ENCODE assay signal across 31 cellular contexts in genomic region chr1:15508700-15509487, GRCh38. TPM values are rescaled to one million over a fixed set of nuclear protein-coding genes. Genes with fewer than 3 reads are reported as not detected.
DNase-seq lines count a peak whose midpoint lies in the region; ATAC-seq and TF ChIP-seq lines count a peak whose summit lies in the region.
"Had no signal": no experiment of that assay in that cellular context is flagged by ENCODE, and none has a peak within 500 bp of the region (broad histone marks: within the 10 kb centered on the region; RNA-seq: fewer than 3 reads in every experiment).

No MANE protein-coding gene starts in this region.

- peak; percentile 95 for DNase-seq in GM23338 (ENCODE audit: low spot score)
- DNase-seq in NCI-H526 treated with DMSO at 0.1 percent for 48 hours (lab: John Stamatoyannopoulos, UW): peak; percentile 90
- peak; percentile 55 to 79 for DNase-seq in erythroblast (lab: John Stamatoyannopoulos, UW)
- peak; percentile 64 for DNase-seq in mesenteric fat pad (ENCODE audit: low spot score)
- no peak for DNase-seq in activated CD8-positive, alpha-beta memory T cell treated with anti-CD3 and anti-CD28 coated beads, Interleukin-2, amount 50 U/mL, for 48 hours
- no peak for DNase-seq in middle frontal gyrus (ENCODE audit: extremely low spot score, low spot score)
- no peak for DNase-seq in occipital lobe (lab: John Stamatoyannopoulos, UW)
- DNase-seq: activated CD4-positive, alpha-beta T cell treated with anti-CD3 and anti-CD28 coated beads, Interleukin-2, amount 10 ng/mL, durations not matched to agents 7 days and 5 days; C1 segment of cervical spinal cord; caudate nucleus; HCEC 1CT; left lung; MM.1S; natural killer cell; NCI-H1436; NCI-H2171; NCI-H524; testis had no signal

- peak overlapping the region; percentile 42 for H3K4me3 Mint-ChIP-seq in GM23338
- H3K4me3 Mint-ChIP-seq: activated CD4-positive, alpha-beta T cell treated with anti-CD3 and anti-CD28 coated beads, Interleukin-2, amount 10 ng/mL, durations not matched to agents 7 days and 5 days; activated T-helper 1 cell treated with anti-CD3 and anti-CD28 coated beads, Interleukin-12 subunit alpha, Interleukin-12 subunit beta, Interleukin-2, Interleukin-4 antibody, amounts not matched to agents 30 ng/mL and 10 ng/mL and 1 ng/mL, durations not matched to agents 14 hours and 24 hours and 36 hours; dendritic cell treated with granulocyte-macrophage colony-stimulating factor and Interleukin-4, amounts not matched to agents 40 ng/mL and 50 ng/mL, for 4 days; mesothelial cell of epicardium; natural killer cell; stimulated activated memory B cell treated with anti-CD40 and anti-IgM and Interleukin-4, amounts not matched to agents 10 μg/mL and 1 μg/mL and 100 μg/mL, for 72 hours; T-helper 1 cell treated with Interleukin-12 subunit alpha and Interleukin-12 subunit beta and Interleukin-4 antibody, amounts not matched to agents 30 μg/mL and 1 μg/mL, for 36 hours had no signal

- H3K36me3 ChIP-seq in GM23338 (ENCODE audit: insufficient read depth): no peaks in the 10 kb centered on the region; the same call in 1 of the 2 replicates
- H3K36me3 ChIP-seq: SJSA1 had no signal

- TF ChIP-seq POLR2A in erythroblast (IDR thresholded peaks at IDR 0.05; ENCODE audit: low read length): no peak

- H3K4me1 Mint-ChIP-seq in GM23338: peaks cover 37% of the 10 kb centered on the region
- H3K4me1 Mint-ChIP-seq: mesothelial cell of epicardium had no signal

- peak overlapping the region; percentile 92 for H3K27ac ChIP-seq in GM23338 (ENCODE audit: low read depth)
- H3K27ac ChIP-seq: left lung, SJSA1, testis, VCaP had no signal

- no peak overlapping the region for H2AFZ ChIP-seq in GM23338

- no peak for TF ChIP-seq CTCF in GM23338 (conservative IDR thresholded peaks at IDR 0.05; ENCODE audit: low read depth in 2 of 2)

- H3K36me3 Mint-ChIP-seq in GM23338 (ENCODE audit: low read depth): peaks cover 19% of the 10 kb centered on the region
- H3K36me3 Mint-ChIP-seq: activated naive CD4-positive, alpha-beta T cell treated with anti-CD3 and anti-CD28 coated beads, Interleukin-2, amount 50 U/mL, for 72 hours; natural killer cell had no signal

- H3K9me3 Mint-ChIP-seq in GM23338: no peaks in the 10 kb centered on the region
- H3K9me3 Mint-ChIP-seq: activated CD4-positive, alpha-beta T cell treated with anti-CD3 and anti-CD28 coated beads, Interleukin-2, amount 10 ng/mL, durations not matched to agents 7 days and 5 days; activated naive CD4-positive, alpha-beta T cell treated with anti-CD3 and anti-CD28 coated beads, Interleukin-2, amount 50 U/mL, for 72 hours; activated T-helper 1 cell treated with anti-CD3 and anti-CD28 coated beads, Interleukin-12 subunit alpha, Interleukin-12 subunit beta, Interleukin-2, Interleukin-4 antibody, amounts not matched to agents 30 ng/mL and 10 ng/mL and 1 ng/mL, durations not matched to agents 14 hours and 24 hours and 36 hours; dendritic cell treated with granulocyte-macrophage colony-stimulating factor and Interleukin-4, amounts not matched to agents 40 ng/mL and 50 ng/mL, for 4 days; mesothelial cell of epicardium; natural killer cell; stimulated activated memory B cell treated with anti-CD40 and anti-IgM and Interleukin-4, amounts not matched to agents 10 μg/mL and 1 μg/mL and 100 μg/mL, for 72 hours; T-helper 1 cell treated with Interleukin-12 subunit alpha and Interleukin-12 subunit beta and Interleukin-4 antibody, amounts not matched to agents 30 μg/mL and 1 μg/mL, for 36 hours had no signal

- no peaks in the 10 kb centered on the region; the same call in 1 of the 2 replicates for H3K79me2 ChIP-seq in GM23338 (replicated peaks; ENCODE audit: insufficient read depth)

- H3K27me3 Mint-ChIP-seq in GM23338 (ENCODE audit: insufficient read depth, low read depth, poor library complexity): peaks cover 12% of the 10 kb centered on the region
- H3K27me3 Mint-ChIP-seq: activated CD4-positive, alpha-beta T cell treated with anti-CD3 and anti-CD28 coated beads, Interleukin-2, amount 10 ng/mL, durations not matched to agents 7 days and 5 days; dendritic cell treated with granulocyte-macrophage colony-stimulating factor and Interleukin-4, amounts not matched to agents 40 ng/mL and 50 ng/mL, for 4 days; stimulated activated memory B cell treated with anti-CD40 and anti-IgM and Interleukin-4, amounts not matched to agents 10 μg/mL and 1 μg/mL and 100 μg/mL, for 72 hours had no signal

- H3K9me2 ChIP-seq in GM23338 (ENCODE audit: insufficient read depth): no peaks in the 10 kb centered on the region

- peaks cover 20% of the 10 kb centered on the region; the same call in 1 of the 2 replicates for H3F3A ChIP-seq in GM23338 (replicated peaks; ENCODE audit: low read depth)

- peaks cover 34% of the 10 kb centered on the region for H3K4me1 ChIP-seq in GM23338 (ENCODE audit: insufficient read depth)
- H3K4me1 ChIP-seq: left lung, SJSA1, testis had no signal

- no peaks in the 10 kb centered on the region for H4K20me1 ChIP-seq in GM23338 (replicated peaks; ENCODE audit: insufficient read depth)

- peak overlapping the region; percentile 40 for H3K4me2 ChIP-seq in GM23338

- no peaks in the 10 kb centered on the region for H3K27me3 ChIP-seq in GM23338 (ENCODE audit: insufficient read depth)
- H3K27me3 ChIP-seq: left lung, SJSA1, testis had no signal

- ATAC-seq in GM23338: peak; percentile 96
- ATAC-seq: activated naive CD4-positive, alpha-beta T cell treated with anti-CD3 and anti-CD28 coated beads, Interleukin-2, amount 50 U/mL, for 72 hours; left lung; natural killer cell; stimulated activated memory B cell treated with anti-CD40 and anti-IgM and Interleukin-4, amounts not matched to agents 10 μg/mL and 1 μg/mL and 100 μg/mL, for 72 hours had no signal

- peak overlapping the region; percentile 98 for H3K27ac Mint-ChIP-seq in GM23338
- H3K27ac Mint-ChIP-seq: activated naive CD4-positive, alpha-beta T cell treated with anti-CD3 and anti-CD28 coated beads, Interleukin-2, amount 50 U/mL, for 72 hours; activated T-helper 1 cell treated with anti-CD3 and anti-CD28 coated beads, Interleukin-12 subunit alpha, Interleukin-12 subunit beta, Interleukin-2, Interleukin-4 antibody, amounts not matched to agents 30 ng/mL and 10 ng/mL and 1 ng/mL, durations not matched to agents 14 hours and 24 hours and 36 hours; dendritic cell treated with granulocyte-macrophage colony-stimulating factor and Interleukin-4, amounts not matched to agents 40 ng/mL and 50 ng/mL, for 4 days; mesothelial cell of epicardium; natural killer cell; stimulated activated memory B cell treated with anti-CD40 and anti-IgM and Interleukin-4, amounts not matched to agents 10 μg/mL and 1 μg/mL and 100 μg/mL, for 72 hours; T-helper 1 cell treated with Interleukin-12 subunit alpha and Interleukin-12 subunit beta and Interleukin-4 antibody, amounts not matched to agents 30 μg/mL and 1 μg/mL, for 36 hours had no signal

- H3K4me3 ChIP-seq in GM23338: no peak overlapping the region
- H3K4me3 ChIP-seq: left lung, SJSA1, testis had no signal

TF ChIP-seq in GM23338, 12 proteins besides CTCF, POLR2A, EP300 and RAD21 (continues in another document):
- TF ChIP-seq CREB1 (CRISPR knock-in tag; IDR thresholded peaks at IDR 0.05; ENCODE audit: low read depth): peak; percentile 10; the same call in 1 of the 2 replicates
- peak; percentile 65 for TF ChIP-seq POLR2AphosphoS5 (IDR thresholded peaks at IDR 0.05; ENCODE audit: low read depth)
- peak; percentile 49; the same call in 1 of the 2 replicates for TF ChIP-seq NANOG (IDR thresholded peaks at IDR 0.05; ENCODE audit: borderline replicate concordance)
- no peak for TF ChIP-seq JUNB (IDR thresholded peaks at IDR 0.05; ENCODE audit: unreplicated experiment)
- TF ChIP-seq EZH2phosphoT487 (IDR thresholded peaks at IDR 0.05; ENCODE audit: unreplicated experiment): no peak
- no peak for TF ChIP-seq STAT1 (IDR thresholded peaks at IDR 0.05; ENCODE audit: unreplicated experiment)

RNA-seq across cellular contexts. Expression of gene CASP9, which starts 15.1 kb away (rescaled TPM):
- total RNA-seq in GM23338 (2014; rRNA removed; shearing (Covaris generic)): 25.0 and 26.1 TPM in 2 replicates
- polyA plus RNA-seq in GM23338 (2016; fragmentation: Nextera tagmentation; extraction: Ambion mirVana): 7.7 and 9.2 TPM in 2 replicates
- total RNA-seq in mesenteric fat pad: 8.6 TPM
- 2.3 TPM for total RNA-seq in occipital lobe

RNA-seq across cellular contexts. Expression of gene DNAJC16, which starts 17.8 kb away (rescaled TPM):
- total RNA-seq in GM23338 (2014; rRNA removed; shearing (Covaris generic)): 18.0 and 20.9 TPM in 2 replicates
- 6.3 and 7.2 TPM in 2 replicates for polyA plus RNA-seq in GM23338 (2016; fragmentation: Nextera tagmentation; extraction: Ambion mirVana)
- total RNA-seq in mesenteric fat pad (19.8 TPM), occipital lobe (13.1 TPM)

RNA-seq across cellular contexts. Expression of gene CELA2B, which starts 33.0 kb away (rescaled TPM):
- not detected in 2 replicates for total RNA-seq in GM23338 (2014; rRNA removed; shearing (Covaris generic))
- polyA plus RNA-seq in GM23338 (2016; fragmentation: Nextera tagmentation; extraction: Ambion mirVana): not detected in 2 replicates
- total RNA-seq in mesenteric fat pad (not detected), occipital lobe (not detected)
- total RNA-seq: activated CD4-positive, alpha-beta T cell treated with anti-CD3 and anti-CD28 coated beads, Interleukin-2, amount 10 ng/mL, durations not matched to agents 7 days and 5 days; activated naive CD4-positive, alpha-beta T cell treated with anti-CD3 and anti-CD28 coated beads, Interleukin-2, amount 50 U/mL, for 72 hours; activated T-helper 1 cell treated with anti-CD3 and anti-CD28 coated beads, Interleukin-12 subunit alpha, Interleukin-12 subunit beta, Interleukin-2, Interleukin-4 antibody, amounts not matched to agents 30 ng/mL and 10 ng/mL and 1 ng/mL, durations not matched to agents 14 hours and 24 hours and 36 hours; Daoy; fibroblast of lung; mesothelial cell of epicardium; natural killer cell; renal cortical epithelial cell; RPMI7951; SJSA1 had no signal
- polyA plus RNA-seq: fibroblast of lung had no signal

RNA-seq across cellular contexts. Expression of gene CELA2A, which starts 52.4 kb away (rescaled TPM):
- total RNA-seq in GM23338 (2014; rRNA removed; shearing (Covaris generic)): not detected in 2 replicates
- not detected in 2 replicates for polyA plus RNA-seq in GM23338 (2016; fragmentation: Nextera tagmentation; extraction: Ambion mirVana)
- total RNA-seq in mesenteric fat pad (0.74 TPM), occipital lobe (not detected)
- total RNA-seq: activated CD4-positive, alpha-beta T cell treated with anti-CD3 and anti-CD28 coated beads, Interleukin-2, amount 10 ng/mL, durations not matched to agents 7 days and 5 days; activated naive CD4-positive, alpha-beta T cell treated with anti-CD3 and anti-CD28 coated beads, Interleukin-2, amount 50 U/mL, for 72 hours; activated T-helper 1 cell treated with anti-CD3 and anti-CD28 coated beads, Interleukin-12 subunit alpha, Interleukin-12 subunit beta, Interleukin-2, Interleukin-4 antibody, amounts not matched to agents 30 ng/mL and 10 ng/mL and 1 ng/mL, durations not matched to agents 14 hours and 24 hours and 36 hours; Daoy; fibroblast of lung; left lung; mesothelial cell of epicardium; natural killer cell; osteoblast; renal cortical epithelial cell; RPMI7951; SJSA1 had no signal
- polyA plus RNA-seq: fibroblast of lung had no signal

Comparison
In these comparisons a context has a peak if more than half of its experiments do, and no peak if none do; other contexts are left out.
1. DNase-seq: peak in GM23338 (single experiment), NCI-H526 treated with DMSO at 0.1 percent for 48 hours (single experiment), erythroblast (2 of 2) and mesenteric fat pad (single experiment); none in activated CD8-positive, alpha-beta memory T cell treated with anti-CD3 and anti-CD28 coated beads, Interleukin-2, amount 50 U/mL, for 48 hours (single experiment), middle frontal gyrus (single experiment) and occipital lobe (single experiment).